22 cellular contexts compared by ENCODE assay signal in the genomic region with DNA sequence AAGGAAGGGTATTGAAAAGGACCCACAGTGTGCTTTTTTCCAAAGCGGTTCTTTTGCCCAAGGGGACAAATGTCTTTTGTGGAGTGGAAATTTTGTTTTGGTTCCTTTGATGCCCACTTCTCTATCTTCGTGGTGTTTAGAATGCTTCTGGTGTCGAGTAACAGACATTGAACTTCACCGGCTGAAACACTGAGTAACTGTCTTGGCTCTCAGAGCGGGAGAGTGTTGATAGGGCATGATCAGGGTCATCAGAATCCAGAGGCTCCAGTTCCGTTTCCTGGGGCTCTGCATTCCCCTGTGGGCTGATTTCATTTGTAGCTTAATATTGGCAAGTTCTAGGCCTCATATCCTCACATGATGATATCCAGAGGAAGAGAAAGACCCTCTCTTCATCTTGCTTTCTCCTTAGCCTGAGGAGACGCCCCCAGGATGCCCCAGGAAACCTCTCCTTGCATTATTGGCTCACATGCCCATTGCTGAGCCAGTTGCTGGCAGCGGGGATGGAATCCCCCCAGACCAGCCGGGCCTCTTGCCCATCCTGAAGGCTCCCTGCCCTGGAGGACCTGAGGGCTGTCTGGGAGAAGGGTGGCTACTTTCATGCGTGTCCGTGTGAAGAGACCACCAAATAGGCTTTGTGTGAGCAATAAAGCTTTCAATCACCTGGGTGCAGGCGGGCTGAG. TPM values are rescaled to one million over a fixed set of nuclear protein-coding genes. Genes with fewer than 3 reads are reported as not detected.
"Had no signal": no experiment of that assay in that cellular context is flagged by ENCODE, and none has a peak within 500 bp of the region (broad histone marks: within the 10 kb centered on the region; RNA-seq: fewer than 3 reads in every experiment).

No MANE protein-coding gene starts in this region.

- H3K36me3 Mint-ChIP-seq: activated CD4-positive, alpha-beta memory T cell treated with anti-CD3 and anti-CD28 coated beads for 36 hours; immature natural killer cell had no signal

- H3K4me3 Mint-ChIP-seq: activated CD4-positive, alpha-beta memory T cell treated with anti-CD3 and anti-CD28 coated beads for 36 hours; activated T-cell treated with anti-CD3 and anti-CD28 coated beads, Interleukin-2, amount 50 U/mL, for 24 hours; immature natural killer cell had no signal

- H3K27me3 Mint-ChIP-seq: activated CD4-positive, alpha-beta memory T cell treated with anti-CD3 and anti-CD28 coated beads for 36 hours; activated T-cell treated with anti-CD3 and anti-CD28 coated beads, Interleukin-2, amount 50 U/mL, for 24 hours had no signal

- H3K4me3 ChIP-seq: coronary artery, lung, transverse colon, vagina had no signal

- H3K36me3 ChIP-seq: transverse colon, vagina had no signal

- H3K9me3 ChIP-seq: transverse colon, vagina had no signal

- H3K27ac ChIP-seq: coronary artery, transverse colon, vagina, VCaP had no signal

- H3K4me1 Mint-ChIP-seq: immature natural killer cell had no signal

- H3K27ac Mint-ChIP-seq: activated CD4-positive, alpha-beta memory T cell treated with anti-CD3 and anti-CD28 coated beads for 36 hours; activated T-cell treated with anti-CD3 and anti-CD28 coated beads, Interleukin-2, amount 50 U/mL, for 24 hours; immature natural killer cell had no signal

- H3K27me3 ChIP-seq: transverse colon, vagina had no signal

- DNase-seq: activated CD4-positive, alpha-beta memory T cell treated with anti-CD3 and anti-CD28 coated beads for 36 hours; activated naive CD4-positive, alpha-beta T cell treated with anti-CD3 and anti-CD28 coated beads, Interleukin-2, amount 50 U/mL, for 16 hours; activated T-cell treated with anti-CD3 and anti-CD28 coated beads, Interleukin-2, amount 50 U/mL, for 24 hours; caudate nucleus; effector CD4-positive, alpha-beta T cell; head of caudate nucleus; immature natural killer cell; left cardiac atrium; midbrain; small intestine; stimulated activated CD4-positive, alpha-beta T cell treated with anti-CD3 and anti-CD28 coated beads, Interleukin-4, amount 100 ng/mL, for 4 hours; stimulated activated CD8-positive, alpha-beta memory T cell treated with anti-CD3 and anti-CD28 coated beads, Interleukin-4, amount 100 ng/mL, for 48 hours; stimulated activated naive CD4-positive, alpha-beta T cell treated with Interleukin-2 at 50 U/mL for 16 hours; substantia nigra; T-helper 1 cell; transverse colon had no signal

- H3K4me1 ChIP-seq: transverse colon, vagina had no signal

- H3K9me3 Mint-ChIP-seq: activated CD4-positive, alpha-beta memory T cell treated with anti-CD3 and anti-CD28 coated beads for 36 hours; activated T-cell treated with anti-CD3 and anti-CD28 coated beads, Interleukin-2, amount 50 U/mL, for 24 hours had no signal

RNA-seq across cellular contexts. Expression of gene SCYGR1, which starts 56.3 kb away (rescaled TPM):
- total RNA-seq: activated CD4-positive, alpha-beta memory T cell treated with anti-CD3 and anti-CD28 coated beads for 36 hours; frontal cortex; left cardiac atrium; lung; myocyte; transverse colon; vagina had no signal
- polyA plus RNA-seq: immature natural killer cell, lung, small intestine had no signal
